ENCODE assay signal across 9 cellular contexts in genomic region chr14:104138891-104139459, GRCh38. TPM values are rescaled to one million over a fixed set of nuclear protein-coding genes. Genes with fewer than 3 reads are reported as not detected.
DNase-seq lines count a peak whose midpoint lies in the region; ATAC-seq, FAIRE-seq and TF ChIP-seq lines count a peak whose summit lies in the region.
"Had no signal": no experiment of that assay in that cellular context is flagged by ENCODE, and none has a peak within 500 bp of the region (broad histone marks: within the 10 kb centered on the region; RNA-seq: fewer than 3 reads in every experiment).

No MANE protein-coding gene starts in this region.

- FAIRE-seq in keratinocyte (lab: Jason Lieb, UNC): no peak

- no peaks in the 10 kb centered on the region for H4K20me1 ChIP-seq in keratinocyte (ENCODE audit: control insufficient read depth, extremely low read depth, insufficient read depth, low read length)

- no peak for ATAC-seq in HG03159 (IDR thresholded peaks at IDR 0.05; ENCODE audit: unreplicated experiment)
- ATAC-seq in GM18867 (IDR thresholded peaks at IDR 0.05; ENCODE audit: unreplicated experiment): no peak
- ATAC-seq in HG03097 (IDR thresholded peaks at IDR 0.05; ENCODE audit: low FRiP score, unreplicated experiment): no peak

- WGBS in sigmoid colon, 2 donors: 1 to 4% methylated on average over 47 of the region's 47 CpGs

- no peak overlapping the region for H2AFZ ChIP-seq in keratinocyte (ENCODE audit: control insufficient read depth, low read length)

- no peaks in the 10 kb centered on the region for H3K79me2 ChIP-seq in keratinocyte (ENCODE audit: control insufficient read depth, insufficient read depth, low read length)

- peak overlapping the region in 1 of 5 experiments; percentile 83 for H3K27ac Mint-ChIP-seq in brain

- TF ChIP-seq POLR2A in sigmoid colon (IDR thresholded peaks at IDR 0.05): no peak

- H3K9ac ChIP-seq in keratinocyte (ENCODE audit: control insufficient read depth, extremely low read depth, insufficient read depth, low read length): no peak overlapping the region

- TF ChIP-seq EP300 in sigmoid colon (IDR thresholded peaks at IDR 0.05): no peak

- no peaks in the 10 kb centered on the region for H3K9me1 ChIP-seq in keratinocyte (ENCODE audit: control insufficient read depth, extremely low read depth, insufficient read depth, low read length)

- H3K9me3 Mint-ChIP-seq in brain: peaks cover 0 to 4% (median 0%) of the 10 kb centered on the region in 5 experiments

- no peaks in the 10 kb centered on the region for H3K9me3 ChIP-seq in keratinocyte (ENCODE audit: control insufficient read depth, low read depth, low read length)
- H3K9me3 ChIP-seq in sigmoid colon: no peaks in the 10 kb centered on the region

- H3K27me3 Mint-ChIP-seq in brain: peaks cover 41% of the 10 kb centered on the region

- H3K4me1 Mint-ChIP-seq in brain: peaks cover 42% of the 10 kb centered on the region

- H3K4me3 ChIP-seq in HFF-Myc (replicated peaks; ENCODE audit: low read depth, low read length) (peak overlapping the region; percentile 65), keratinocyte (ENCODE audit: control insufficient read depth in 2 of 3, extremely low read depth in 1 of 3, insufficient read depth in 2 of 3, low read depth in 1 of 3, low read length in 3 of 3) (peak overlapping the region in 1 of 3 experiments; percentile 13), sigmoid colon (peak overlapping the region; percentile 10 to 56 (median 50))

- H3K4me3 Mint-ChIP-seq in brain: peak overlapping the region; percentile 84 to 87 (median 85)

- no peak overlapping the region for H3K27ac ChIP-seq in keratinocyte (ENCODE audit: control insufficient read depth, insufficient read depth, low read length)
- H3K27ac ChIP-seq in sigmoid colon: peak overlapping the region in 3 of 4 donors; percentile 8 to 32 (median 27)

- intact Hi-C loops in sigmoid colon (cut with DNase I): no loop called here

- TF ChIP-seq CTCF in HFF-Myc (IDR thresholded peaks at IDR 0.05; ENCODE audit: low read depth, low read length, missing control alignments) (no peak), brain (conservative IDR thresholded peaks at IDR 0.05) (no peak), keratinocyte (optimal IDR thresholded peaks at IDR 0.05 in 1 of 3, IDR thresholded peaks at IDR 0.05 in 1 of 3, conservative IDR thresholded peaks at IDR 0.05 in 1 of 3; ENCODE audit: extremely low read depth in 1 of 3, insufficient read depth in 2 of 3, low read length in 3 of 3) (no peak), sigmoid colon (IDR thresholded peaks at IDR 0.05) (no peak)

- H3K4me1 ChIP-seq in keratinocyte (ENCODE audit: control insufficient read depth, extremely low read depth, insufficient read depth, low read length) (peaks cover 4% of the 10 kb centered on the region), sigmoid colon (peaks cover 0 to 45% (median 39%) of the 10 kb centered on the region in 4 donors)

- H3K27me3 ChIP-seq in keratinocyte (ENCODE audit: control insufficient read depth, extremely low read depth, insufficient read depth, low read length) (peaks cover 58% of the 10 kb centered on the region), sigmoid colon (peaks cover 37 to 58% (median 52%) of the 10 kb centered on the region in 3 donors)

- no peaks in the 10 kb centered on the region for H3K36me3 Mint-ChIP-seq in brain

- dilution Hi-C loops in keratinocyte (cut with MboI; ENCODE audit: extremely low pct_ligation_motif_present, low sequenced_read_pairs): loop anchor here (25.0 kb wide), 1 partner anchor 102 kb away; no protein-coding TSS in a partner anchor

- peak overlapping the region; percentile 77 for H3K4me2 ChIP-seq in keratinocyte (ENCODE audit: control insufficient read depth, extremely low read depth, insufficient read depth, low read depth, low read length)

- no peak for DNase-seq in HFF-Myc (ENCODE audit: extremely low read depth, low read depth)
- DNase-seq in keratinocyte (ENCODE audit: low read depth, low spot score): no peak
- peak; percentile 63 for DNase-seq in sigmoid colon
- no peak for DNase-seq in NCI-H226

- H3K36me3 ChIP-seq in keratinocyte (ENCODE audit: control insufficient read depth in 2 of 2, extremely low read depth in 1 of 2, insufficient read depth in 2 of 2, low read length in 2 of 2): no peaks in the 10 kb centered on the region
- no peaks in the 10 kb centered on the region for H3K36me3 ChIP-seq in sigmoid colon

RNA-seq across cellular contexts. Expression of gene KIF26A, which starts 0.6 kb away (rescaled TPM):
- 15.3 TPM for polyA plus RNA-seq in brain (ENCODE audit: insufficient read depth, low read depth, low replicate concordance)
- 0.07 to 0.08 TPM (median 0.07 TPM) in 3 replicates for polyA plus RNA-seq in keratinocyte
- 0.72 TPM for polyA plus RNA-seq in keratinocyte (2011; ENCODE audit: low read depth)
- 0.02 and 0.09 TPM in 2 replicates for polyA plus RNA-seq in keratinocyte (2011; cell fraction: cytosol; rRNA removed)
- 0.17 and 0.20 TPM in 2 replicates for polyA plus RNA-seq in keratinocyte (2011; cell fraction: nucleus; rRNA removed)
- 0.21 and 1.8 TPM in 2 replicates for polyA plus RNA-seq in keratinocyte (2012; ENCODE audit: low replicate concordance)
- 0.03 to 0.16 TPM (median 0.06 TPM) in 3 replicates for polyA minus RNA-seq in keratinocyte
- 1.3 TPM for polyA minus RNA-seq in keratinocyte (2011; cell fraction: cytosol; rRNA and poly(A)+ RNA removed)
- 0.31 and 0.74 TPM in 2 replicates for polyA minus RNA-seq in keratinocyte (2011; cell fraction: nucleus; rRNA and poly(A)+ RNA removed)
- 1 to 10 TPM; 1.3 to 2.7 (median 2.3) TPM for total RNA-seq in sigmoid colon
- 1 to 10 TPM in 2 of 3 donors, under 1 TPM in 1; 0.60 to 4.2 (median 1.4) TPM for polyA plus RNA-seq in sigmoid colon

RNA-seq across cellular contexts. Expression of gene ASPG, which starts 53.5 kb away (rescaled TPM):
- polyA plus RNA-seq in brain (ENCODE audit: insufficient read depth, low read depth, low replicate concordance) (not detected), keratinocyte (0.02 to 0.40 TPM (median 0.10 TPM) in 3 replicates), sigmoid colon (10 to 100 TPM in 1 of 3 donors, 1 to 10 TPM in 2; 6.2 to 24.6 (median 8.1) TPM)
- polyA plus RNA-seq in keratinocyte (2011; ENCODE audit: low read depth): not detected
- 0.04 TPM in 1 of 2 replicates, not detected in the other for polyA plus RNA-seq in keratinocyte (2011; cell fraction: cytosol; rRNA removed)
- polyA plus RNA-seq in keratinocyte (2011; cell fraction: nucleus; rRNA removed): 0.06 and 0.12 TPM in 2 replicates
- 1.4 TPM in 1 of 2 replicates, not detected in the other for polyA plus RNA-seq in keratinocyte (2012; ENCODE audit: low replicate concordance)
- polyA minus RNA-seq in keratinocyte: not detected in 3 replicates
- not detected for polyA minus RNA-seq in keratinocyte (2011; cell fraction: cytosol; rRNA and poly(A)+ RNA removed)
- 0.11 TPM in 1 of 2 replicates, not detected in the other for polyA minus RNA-seq in keratinocyte (2011; cell fraction: nucleus; rRNA and poly(A)+ RNA removed)
- total RNA-seq in sigmoid colon: under 1 TPM in 3 of 4 donors, not detected in 1; 0.14 to 0.83 (median 0.36) TPM
- total RNA-seq: G401 had no signal
